Comparison of ENCODE assay signal across 11 cellular contexts in the genomic region with DNA sequence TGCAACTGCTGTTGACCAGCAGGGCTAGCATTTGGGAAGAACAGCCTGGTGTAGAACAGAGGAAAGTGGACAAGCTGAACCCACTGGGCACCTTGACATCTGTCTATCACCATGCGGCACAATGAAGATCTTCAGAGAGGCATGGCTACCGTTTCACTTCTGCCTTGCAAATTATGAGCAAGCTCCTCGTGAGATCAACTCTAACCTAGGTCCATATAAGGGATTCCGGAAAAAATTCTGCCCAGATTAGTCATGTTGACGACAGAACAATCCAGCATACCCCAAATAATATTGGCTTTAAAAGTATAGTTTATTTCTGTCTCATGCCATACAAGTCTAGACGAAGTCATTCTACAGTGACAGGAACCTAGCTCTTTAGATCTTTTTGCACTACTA.
DNase-seq lines count a peak whose midpoint lies in the region; ATAC-seq, FAIRE-seq and TF ChIP-seq lines count a peak whose summit lies in the region.
"Had no signal": no experiment of that assay in that cellular context is flagged by ENCODE, and none has a peak within 500 bp of the region (broad histone marks: within the 10 kb centered on the region; RNA-seq: fewer than 3 reads in every experiment).

No MANE protein-coding gene starts in this region.

- H3K36me3 Mint-ChIP-seq in CD14-positive monocyte (peaks cover 6 to 7% of the 10 kb centered on the region in 2 donors), naive B cell (peaks cover 11 to 18% of the 10 kb centered on the region in 2 donors)
- peaks cover 3% of the 10 kb centered on the region for H3K36me3 Mint-ChIP-seq in activated CD4-positive, alpha-beta T cell treated with anti-CD3 and anti-CD28 coated beads, Interleukin-2, amount 10 ng/mL, durations not matched to agents 7 days and 5 days (ENCODE audit: low read depth)

- TF ChIP-seq CTCF in CD14-positive monocyte (IDR thresholded peaks at IDR 0.05) = no peak
- no peak for TF ChIP-seq CTCF in K562 (IDR thresholded peaks at IDR 0.05 in 2 of 3, conservative IDR thresholded peaks at IDR 0.05 in 1 of 3; ENCODE audit: insufficient read depth in 2 of 3, low read depth in 1 of 3, low read length in 3 of 3)
- TF ChIP-seq CTCF in hepatocyte (IDR thresholded peaks at IDR 0.05; ENCODE audit: poor library complexity) = no peak

- no TSS peak for BruUV-seq in K562 (replicated peaks; lab: Mats Ljungman, UMichigan)

- CTCF ChIA-PET in K562 (lab: Yijun Ruan, JAX; ENCODE audit: low intra/inter-chr PET ratio) = no interaction called here
- CTCF ChIA-PET in activated CD4-positive, alpha-beta T cell treated with anti-CD3 and anti-CD28 coated beads, Interleukin-2, amount 10 ng/mL, durations not matched to agents 7 days and 5 days (lab: Charles Lee) = interaction anchor here (0.7 to 2.9 kb wide), 10 partner anchors 10 to 98 kb away, joined by 3 to 11 read pairs (median 5); a partner anchor contains a TSS

- DNase-seq in CD14-positive monocyte (ENCODE audit: low spot score) (peak; percentile 57), K562 (ENCODE audit: extremely low read depth in 1 of 4, low spot score in 3 of 4) (no peak), naive B cell (no peak), retina (no peak), hepatocyte (ENCODE audit: low spot score) (no peak)
- DNase-seq in activated CD4-positive, alpha-beta T cell treated with anti-CD3 and anti-CD28 coated beads, Interleukin-2, amount 10 ng/mL, durations not matched to agents 7 days and 5 days = no peak
- DNase-seq: NCI-H510A, transverse colon had no signal

- H3K9me3 Mint-ChIP-seq in CD14-positive monocyte = peaks cover 12 to 47% (median 36%) of the 10 kb centered on the region in 7 donors
- H3K9me3 Mint-ChIP-seq in naive B cell = peaks cover 7 to 71% (median 36%) of the 10 kb centered on the region in 7 donors
- peaks cover 26% of the 10 kb centered on the region for H3K9me3 Mint-ChIP-seq in activated CD4-positive, alpha-beta T cell treated with anti-CD3 and anti-CD28 coated beads, Interleukin-2, amount 10 ng/mL, durations not matched to agents 7 days and 5 days

- no peak overlapping the region; the same call in 2 of the 3 replicates for H3K27ac ChIP-seq in K562 (ENCODE audit: extremely low read depth, low read depth, low read length)
- H3K27ac ChIP-seq in hepatocyte = no peak overlapping the region

- H2AFZ ChIP-seq in K562 (ENCODE audit: low read depth, low read length) (peak overlapping the region; percentile 74), hepatocyte (no peak overlapping the region)

- H3K9me3 ChIP-seq in K562 (replicated peaks; ENCODE audit: control insufficient read depth, insufficient read depth, low read depth, low read length) (peaks cover 6% of the 10 kb centered on the region), hepatocyte (ENCODE audit: low read depth) (no peaks in the 10 kb centered on the region)
- H3K9me3 ChIP-seq: transverse colon had no signal

- in situ Hi-C loops in K562 (cut with MboI) = no loop called here

- no peaks in the 10 kb centered on the region for H3K9me1 ChIP-seq in K562 (ENCODE audit: control insufficient read depth, insufficient read depth, low read length)

- no peaks in the 10 kb centered on the region for H3K36me3 ChIP-seq in K562 (ENCODE audit: control insufficient read depth, insufficient read depth, low read length)
- no peaks in the 10 kb centered on the region for H3K36me3 ChIP-seq in hepatocyte (replicated peaks; ENCODE audit: insufficient read depth, low read depth)
- H3K36me3 ChIP-seq: transverse colon had no signal

- H3K9me2 ChIP-seq in hepatocyte (replicated peaks; ENCODE audit: insufficient read depth) = no peaks in the 10 kb centered on the region

- no peak overlapping the region for H3K9ac ChIP-seq in K562 (ENCODE audit: insufficient read depth in 1 of 2, low read depth in 2 of 2, low read length in 2 of 2)

- H4K20me1 ChIP-seq in K562 (replicated peaks; ENCODE audit: control insufficient read depth, insufficient read depth, low read length) = no peaks in the 10 kb centered on the region
- H4K20me1 ChIP-seq in hepatocyte (ENCODE audit: insufficient read depth, poor library complexity, severe bottlenecking) = no peaks in the 10 kb centered on the region

- no peak for TF ChIP-seq EP300 in K562 (IDR thresholded peaks at IDR 0.05; ENCODE audit: low read length)

- intact Hi-C loops in CD14-positive monocyte (cut with micrococcal nuclease) = no loop called here
- intact Hi-C loops in K562 (cut with micrococcal nuclease) = no loop called here

- TF ChIP-seq RAD21 in K562 (CRISPR knock-in tag; conservative IDR thresholded peaks at IDR 0.05 in 1 of 2, IDR thresholded peaks at IDR 0.05 in 1 of 2) = no peak

- no peaks in the 10 kb centered on the region for H3K79me2 ChIP-seq in K562 (ENCODE audit: control insufficient read depth, insufficient read depth, low read length)
- H3K79me2 ChIP-seq in hepatocyte = no peaks in the 10 kb centered on the region

- FAIRE-seq in K562 (lab: Jason Lieb, UNC) = no peak
- FAIRE-seq: endometrium had no signal

- H3K27me3 ChIP-seq in K562 (ENCODE audit: control insufficient read depth in 2 of 2, insufficient read depth in 2 of 2, low read length in 2 of 2) (no peaks in the 10 kb centered on the region), hepatocyte (no peaks in the 10 kb centered on the region)
- H3K27me3 ChIP-seq: transverse colon had no signal

- WGBS in K562 (ENCODE audit: insufficient coverage, low coverage, missing lambda C conversion rate) = 83% methylated on average over 6 of the region's 6 CpGs
- WGBS in hepatocyte (ENCODE audit: low lambda C conversion rate, missing lambda C conversion rate) = 93% methylated on average over 6 of the region's 6 CpGs

- H3K4me1 ChIP-seq in K562 (replicated peaks in 1 of 2; ENCODE audit: control insufficient read depth in 2 of 2, insufficient read depth in 2 of 2, low read length in 2 of 2) (peaks cover 0 to 3% of the 10 kb centered on the region in 2 experiments; a peak in 2 of 5 replicates), hepatocyte (ENCODE audit: insufficient read depth) (no peaks in the 10 kb centered on the region)

- H3K27me3 Mint-ChIP-seq in CD14-positive monocyte (ENCODE audit: low read depth in 3 of 3) (peaks cover 0 to 6% (median 1%) of the 10 kb centered on the region in 3 donors), naive B cell (no peaks in the 10 kb centered on the region)
- no peaks in the 10 kb centered on the region for H3K27me3 Mint-ChIP-seq in activated CD4-positive, alpha-beta T cell treated with anti-CD3 and anti-CD28 coated beads, Interleukin-2, amount 10 ng/mL, durations not matched to agents 7 days and 5 days

- ATAC-seq in HG03442 (IDR thresholded peaks at IDR 0.05; ENCODE audit: unreplicated experiment) = peak; percentile 38
- no peak; the same call in 1 of the 3 replicates for ATAC-seq in K562
- ATAC-seq in naive B cell (ENCODE audit: low read depth in 2 of 2) = peak in 1 of 2 donors; percentile 38
- no peak for ATAC-seq in HG02981 (IDR thresholded peaks at IDR 0.05; ENCODE audit: unreplicated experiment)

- no peak overlapping the region for H3K4me3 ChIP-seq in K562
- H3K4me3 ChIP-seq in hepatocyte = no peak overlapping the region
- H3K4me3 ChIP-seq: transverse colon had no signal

- H3K4me1 Mint-ChIP-seq in CD14-positive monocyte (peaks cover 38% of the 10 kb centered on the region), naive B cell (peaks cover 43 to 62% (median 49%) of the 10 kb centered on the region in 3 donors)
- peaks cover 26% of the 10 kb centered on the region for H3K4me1 Mint-ChIP-seq in activated CD4-positive, alpha-beta T cell treated with anti-CD3 and anti-CD28 coated beads, Interleukin-2, amount 10 ng/mL, durations not matched to agents 7 days and 5 days

- H3K4me2 ChIP-seq in K562 (ENCODE audit: insufficient read depth, low read length) (no peak overlapping the region), hepatocyte (no peak overlapping the region)

- H3K4me3 Mint-ChIP-seq in CD14-positive monocyte (no peak overlapping the region), naive B cell (peak overlapping the region in 5 of 8 donors; percentile 15 to 74 (median 59))
- no peak overlapping the region for H3K4me3 Mint-ChIP-seq in activated CD4-positive, alpha-beta T cell treated with anti-CD3 and anti-CD28 coated beads, Interleukin-2, amount 10 ng/mL, durations not matched to agents 7 days and 5 days

- POLR2A ChIA-PET in K562 (lab: Yijun Ruan, JAX) = no interaction called here
- POLR2A ChIA-PET in activated CD4-positive, alpha-beta T cell treated with anti-CD3 and anti-CD28 coated beads, Interleukin-2, amount 10 ng/mL, durations not matched to agents 7 days and 5 days (lab: Charles Lee) = no interaction called here

- TF ChIP-seq POLR2A in K562 (conservative IDR thresholded peaks at IDR 0.05) = no peak

- H3K27ac Mint-ChIP-seq in CD14-positive monocyte (peak overlapping the region; percentile 91 to 98 (median 96)), naive B cell (peak overlapping the region in 4 of 6 donors; percentile 66 to 86 (median 84))
- no peak overlapping the region for H3K27ac Mint-ChIP-seq in activated CD4-positive, alpha-beta T cell treated with anti-CD3 and anti-CD28 coated beads, Interleukin-2, amount 10 ng/mL, durations not matched to agents 7 days and 5 days

TF ChIP-seq in K562, 482 proteins besides CTCF, POLR2A, EP300 and RAD21 (continues in another document):
- TF ChIP-seq ZNF347 (CRISPR knock-in tag; IDR thresholded peaks at IDR 0.05; ENCODE audit: low read depth) = no peak
- no peak for TF ChIP-seq MECOM (CRISPR knock-in tag; IDR thresholded peaks at IDR 0.05)
- no peak for TF ChIP-seq NR2C2 (CRISPR knock-in tag; IDR thresholded peaks at IDR 0.05)
- no peak for TF ChIP-seq NR2C2 (tag; IDR thresholded peaks at IDR 0.05)

Comparison
In these comparisons a context has a peak if more than half of its experiments do, and no peak if none do; other contexts are left out.
1. H3K4me3 Mint-ChIP-seq: peak in naive B cell (5 of 8); none in CD14-positive monocyte (0 of 2) and activated CD4-positive, alpha-beta T cell treated with anti-CD3 and anti-CD28 coated beads, Interleukin-2, amount 10 ng/mL, durations not matched to agents 7 days and 5 days (single experiment).